8 cellular contexts compared by ENCODE assay signal in genomic region chr3:126911162-126912026, GRCh38.
A peak's percentile ranks its signal among the peaks of the same experiment; 100 is the strongest.
DNase-seq lines count a peak whose midpoint lies in the region; ATAC-seq and TF ChIP-seq lines count a peak whose summit lies in the region.

No MANE protein-coding gene starts in this region.

- H3K27ac ChIP-seq in PC-9 (peak overlapping the region; percentile 96), gastroesophageal sphincter (no peak overlapping the region)

- H3K27me3 ChIP-seq in PC-9 (ENCODE audit: insufficient read depth, low read depth) (no peaks in the 10 kb centered on the region), gastroesophageal sphincter (no peaks in the 10 kb centered on the region)

- no peak for TF ChIP-seq POLR2A in gastroesophageal sphincter (IDR thresholded peaks at IDR 0.05)

- no peak overlapping the region for H2AFZ ChIP-seq in PC-9

- H3K4me3 ChIP-seq in PC-9 (no peak overlapping the region), gastroesophageal sphincter (no peak overlapping the region), skeletal muscle cell (ENCODE audit: low read depth, low read length) (no peak overlapping the region)

- peak overlapping the region; percentile 57 for H3K4me2 ChIP-seq in PC-9

- BruUV-seq in PC-9 (replicated peaks; lab: Mats Ljungman, UMichigan), result no TSS peak

- no peaks in the 10 kb centered on the region for H3K9me3 Mint-ChIP-seq in activated T-cell treated with anti-CD3 and anti-CD28 coated beads, Interleukin-2, amount 50 U/mL, for 72 hours

- no peaks in the 10 kb centered on the region for H3K9me2 ChIP-seq in PC-9 (ENCODE audit: insufficient read depth)

- H3K27me3 Mint-ChIP-seq in activated T-cell treated with anti-CD3 and anti-CD28 coated beads, Interleukin-2, amount 50 U/mL, for 72 hours (ENCODE audit: low read depth), result no peaks in the 10 kb centered on the region

- DNase-seq in activated naive CD4-positive, alpha-beta T cell treated with Interleukin-2 at 50 U/mL for 16 hours, result peak; percentile 63
- no peak for DNase-seq in activated naive CD4-positive, alpha-beta T cell treated with anti-CD3 and anti-CD28 coated beads, Interleukin-2, amount 50 U/mL, for 16 hours
- DNase-seq in PC-9 (peak; percentile 90 to 97), skeletal muscle cell (ENCODE audit: low read depth) (peak; percentile 78), NCI-H524 treated with DMSO at 0.1 percent for 48 hours (lab: John Stamatoyannopoulos, UW) (no peak)
- peak; percentile 76 to 83 for DNase-seq in activated T-cell treated with anti-CD3 and anti-CD28 coated beads, Interleukin-2, amount 50 U/mL, for 72 hours

- peaks cover 53% of the 10 kb centered on the region for H3F3A ChIP-seq in PC-9 (ENCODE audit: insufficient read depth, low read depth)

- intact Hi-C loops in PC-9 (cut with micrococcal nuclease; ENCODE audit: unreplicated experiment), result loop anchor here (1.0 to 2.0 kb wide), 5 partner anchors 49 to 158 kb away; no protein-coding TSS in a partner anchor

- H3K79me2 ChIP-seq in PC-9 (ENCODE audit: low read depth), result no peaks in the 10 kb centered on the region

- H3K4me1 Mint-ChIP-seq in activated T-cell treated with anti-CD3 and anti-CD28 coated beads, Interleukin-2, amount 50 U/mL, for 72 hours (ENCODE audit: low read depth), result peaks cover 41% of the 10 kb centered on the region

- POLR2A ChIA-PET in PC-9 (lab: Charles Lee; ENCODE audit: unreplicated experiment), result interaction anchor here (0.5 to 0.8 kb wide), 10 partner anchors 50 to 575 kb away, joined by 3 to 13 read pairs (median 4); no protein-coding TSS in a partner anchor

- no peak for TF ChIP-seq EP300 in gastroesophageal sphincter (IDR thresholded peaks at IDR 0.05)

- H3K9me3 ChIP-seq in PC-9 (ENCODE audit: insufficient read depth, low read depth), result no peaks in the 10 kb centered on the region
- H3K9me3 ChIP-seq in gastroesophageal sphincter, result no peaks in the 10 kb centered on the region

- CTCF ChIA-PET in PC-9 (lab: Charles Lee), result interaction anchor here (0.6 to 1.1 kb wide), 6 partner anchors 50 to 545 kb away, joined by 3 to 13 read pairs (median 4); no protein-coding TSS in a partner anchor

- WGBS in gastroesophageal sphincter (ENCODE audit: low coverage in 1 of 2), 2 donors, result 70 to 90% methylated on average over 2 of the region's 15 CpGs

- ATAC-seq in HG03060 (IDR thresholded peaks at IDR 0.05; ENCODE audit: low read depth, unreplicated experiment), result peak; percentile 93
- ATAC-seq in activated T-cell treated with anti-CD3 and anti-CD28 coated beads, Interleukin-2, amount 50 U/mL, for 72 hours (replicated peaks in 1 of 2), result peak; percentile 93 to 96
- ATAC-seq in gastroesophageal sphincter, result peak; percentile 85

- TF ChIP-seq CTCF in PC-9 (conservative IDR thresholded peaks at IDR 0.05) (no peak), gastroesophageal sphincter (IDR thresholded peaks at IDR 0.05) (no peak)

- H3K27ac Mint-ChIP-seq in activated T-cell treated with anti-CD3 and anti-CD28 coated beads, Interleukin-2, amount 50 U/mL, for 72 hours, result peak overlapping the region; percentile 44

- H3K36me3 ChIP-seq in PC-9 (ENCODE audit: low read depth) (0 out of 2 replicates have a peak, but pooled peaks cover 5% of the 10 kb centered on the region), gastroesophageal sphincter (peaks cover 0 to 18% of the 10 kb centered on the region in 2 donors)

- H3K36me3 Mint-ChIP-seq in activated T-cell treated with anti-CD3 and anti-CD28 coated beads, Interleukin-2, amount 50 U/mL, for 72 hours (ENCODE audit: insufficient read depth in 2 of 2), result peaks cover 2 to 8% of the 10 kb centered on the region in 2 donors

- H3K4me1 ChIP-seq in PC-9 (replicated peaks; ENCODE audit: insufficient read depth), result peaks cover 84% of the 10 kb centered on the region
- H3K4me1 ChIP-seq in gastroesophageal sphincter, result peaks cover 0 to 6% (median 0%) of the 10 kb centered on the region in 3 donors

- peak overlapping the region; percentile 72 to 78 for H3K4me3 Mint-ChIP-seq in activated T-cell treated with anti-CD3 and anti-CD28 coated beads, Interleukin-2, amount 50 U/mL, for 72 hours

- H4K20me1 ChIP-seq in PC-9 (ENCODE audit: insufficient read depth), result no peaks in the 10 kb centered on the region

Comparison
In these comparisons a context has a peak if more than half of its experiments do, and no peak if none do; other contexts are left out.
1. DNase-seq: peak in activated naive CD4-positive, alpha-beta T cell treated with Interleukin-2 at 50 U/mL for 16 hours (single experiment), PC-9 (2 of 2), activated T-cell treated with anti-CD3 and anti-CD28 coated beads, Interleukin-2, amount 50 U/mL, for 72 hours (2 of 2) and skeletal muscle cell (single experiment); none in activated naive CD4-positive, alpha-beta T cell treated with anti-CD3 and anti-CD28 coated beads, Interleukin-2, amount 50 U/mL, for 16 hours (single experiment) and NCI-H524 treated with DMSO at 0.1 percent for 48 hours (single experiment).
2. Peak in every context shown above with its lines, with median percentiles within 50 percentile points of each other: ATAC-seq.